ENCODE assay signal across 1 cellular context in genomic region chr12:45587877-45588530, GRCh38.
TF ChIP-seq lines count a peak whose summit lies in the region.

No MANE protein-coding gene starts in this region.

TF ChIP-seq in HCT116, 20 proteins besides CTCF, POLR2A, EP300 and RAD21 (continued from another document):
- no peak for TF ChIP-seq YY1 (IDR thresholded peaks at IDR 0.05; ENCODE audit: extremely low read depth, insufficient replicate concordance, low read depth, low read length)
- no peak for TF ChIP-seq ATF3 (IDR thresholded peaks at IDR 0.05)
- TF ChIP-seq SP1 (IDR thresholded peaks at IDR 0.05; ENCODE audit: low read depth): no peak
- no peak for TF ChIP-seq ZNF274 (IDR thresholded peaks at IDR 0.05; ENCODE audit: low read depth, low read length)
- no peak for TF ChIP-seq REST (IDR thresholded peaks at IDR 0.05; ENCODE audit: low read depth)
- no peak for TF ChIP-seq TCF7L2 (IDR thresholded peaks at IDR 0.05; ENCODE audit: borderline replicate concordance, extremely low read depth, insufficient read depth, insufficient read length)
- TF ChIP-seq SRF (IDR thresholded peaks at IDR 0.05; ENCODE audit: low read depth): no peak
